ENCODE assay signal across 8 cellular contexts in genomic region chr10:15088428-15089261, GRCh38. TPM values are rescaled to one million over a fixed set of nuclear protein-coding genes. Genes with fewer than 3 reads are reported as not detected.
A peak's percentile ranks its signal among the peaks of the same experiment; 100 is the strongest.
DNase-seq lines count a peak whose midpoint lies in the region; ATAC-seq and TF ChIP-seq lines count a peak whose summit lies in the region.

TSS of gene ACBD7 (minus strand) at chr10:15088776. CDS start at chr10:15088728, 48 bp downstream.

- H2BK15ac ChIP-seq in mesenchymal stem cell (ENCODE audit: low read depth, poor library complexity, severe bottlenecking): no peak within 1 kb of the TSS

- H3K23ac ChIP-seq in mesenchymal stem cell (ENCODE audit: low read length in 2 of 2): no peak within 1 kb of the TSS

- H3K27ac Mint-ChIP-seq in CD14-positive monocyte: no peak within 1 kb of the TSS
- H3K27ac Mint-ChIP-seq in activated CD8-positive, alpha-beta T cell treated with anti-CD3 and anti-CD28 coated beads, Interleukin-2, amount 10 ng/mL, durations not matched to agents 7 days and 5 days: no peak within 1 kb of the TSS

- peaks cover 4% of the 10 kb centered on the region for H3K4me1 Mint-ChIP-seq in CD14-positive monocyte
- peaks cover 4% of the 10 kb centered on the region for H3K4me1 Mint-ChIP-seq in activated CD8-positive, alpha-beta T cell treated with anti-CD3 and anti-CD28 coated beads, Interleukin-2, amount 10 ng/mL, durations not matched to agents 7 days and 5 days (ENCODE audit: low read depth)

- TF ChIP-seq CTCF in CD14-positive monocyte (IDR thresholded peaks at IDR 0.05): peak; percentile 49

- peak within 1 kb of the TSS; percentile 63 for H3K4me3 ChIP-seq in effector memory CD4-positive, alpha-beta T cell (ENCODE audit: insufficient read depth, low read depth, low read length, poor library complexity, severe bottlenecking)
- H3K4me3 ChIP-seq in mesenchymal stem cell (ENCODE audit: insufficient read depth in 1 of 2, low read depth in 1 of 2, low read length in 2 of 2): peak within 1 kb of the TSS; percentile 79 to 81

- peaks cover 9 to 19% (median 10%) of the 10 kb centered on the region in 3 donors for H3K27me3 Mint-ChIP-seq in CD14-positive monocyte (ENCODE audit: low read depth in 3 of 3)
- peaks cover 4% of the 10 kb centered on the region for H3K27me3 Mint-ChIP-seq in activated CD8-positive, alpha-beta T cell treated with anti-CD3 and anti-CD28 coated beads, Interleukin-2, amount 10 ng/mL, durations not matched to agents 7 days and 5 days (ENCODE audit: low read depth)

- no peak within 1 kb of the TSS for H4K91ac ChIP-seq in mesenchymal stem cell (ENCODE audit: low read length)

- no peaks in the 10 kb centered on the region for H3K27me3 ChIP-seq in effector memory CD4-positive, alpha-beta T cell (replicated peaks; ENCODE audit: control insufficient read depth, insufficient read depth, low read length, poor library complexity, severe bottlenecking)
- H3K27me3 ChIP-seq in mesenchymal stem cell (ENCODE audit: control insufficient read depth in 1 of 2, insufficient read depth in 1 of 2, low read length in 2 of 2): peaks cover 0 to 3% of the 10 kb centered on the region in 2 experiments

- H3K9ac ChIP-seq in mesenchymal stem cell (ENCODE audit: low read length): peak within 1 kb of the TSS; percentile 26

- CTCF ChIA-PET in activated CD8-positive, alpha-beta T cell treated with anti-CD3 and anti-CD28 coated beads, Interleukin-2, amount 10 ng/mL, durations not matched to agents 7 days and 5 days (lab: Charles Lee): no interaction called here

- intact Hi-C loops in CD14-positive monocyte (cut with micrococcal nuclease): no loop called here

- H3K4me3 Mint-ChIP-seq in CD14-positive monocyte: peak within 1 kb of the TSS; percentile 59 to 82
- H3K4me3 Mint-ChIP-seq in activated CD8-positive, alpha-beta T cell treated with anti-CD3 and anti-CD28 coated beads, Interleukin-2, amount 10 ng/mL, durations not matched to agents 7 days and 5 days: peak within 1 kb of the TSS; percentile 68

- POLR2A ChIA-PET in activated CD8-positive, alpha-beta T cell treated with anti-CD3 and anti-CD28 coated beads, Interleukin-2, amount 10 ng/mL, durations not matched to agents 7 days and 5 days (lab: Charles Lee): no interaction called here

- no peaks in the 10 kb centered on the region for H3K36me3 ChIP-seq in effector memory CD4-positive, alpha-beta T cell (ENCODE audit: control insufficient read depth, insufficient read depth, low read length)
- H3K36me3 ChIP-seq in mesenchymal stem cell (ENCODE audit: control insufficient read depth in 1 of 2, insufficient read depth in 2 of 2, low read depth in 1 of 2, low read length in 2 of 2): no peaks in the 10 kb centered on the region

- no peak within 1 kb of the TSS for H3K4ac ChIP-seq in mesenchymal stem cell (ENCODE audit: low read depth in 1 of 2, low read length in 2 of 2)

- WGBS in mesenchymal stem cell: 8% methylated on average over 48 of the region's 63 CpGs

- H2BK5ac ChIP-seq in mesenchymal stem cell (ENCODE audit: low read depth, low read length, poor library complexity, severe bottlenecking): no peak within 1 kb of the TSS

- no peak within 1 kb of the TSS for H3K18ac ChIP-seq in mesenchymal stem cell (ENCODE audit: low read depth in 1 of 2, low read length in 2 of 2)

- DNase-seq in CD14-positive monocyte (ENCODE audit: low spot score): peak; percentile 64
- peak; percentile 64 for DNase-seq in NCI-H748 treated with DMSO at 0.1 percent for 48 hours (lab: John Stamatoyannopoulos, UW)
- peak; percentile 86 for DNase-seq in activated CD8-positive, alpha-beta T cell treated with anti-CD3 and anti-CD28 coated beads, Interleukin-2, amount 10 ng/mL, durations not matched to agents 7 days and 5 days
- peak; percentile 63 to 72 (median 71) for DNase-seq in effector memory CD4-positive, alpha-beta T cell
- peak; percentile 77 for DNase-seq in mesenchymal stem cell
- DNase-seq in stimulated activated CD8-positive, alpha-beta memory T cell treated with anti-CD3 and anti-CD28 coated beads, Interleukin-12 subunit alpha, Interleukin-12 subunit beta, amount 100 ng/mL, for 24 hours (ENCODE audit: extremely low read depth): peak; percentile 48

- no peak within 1 kb of the TSS for H2AK5ac ChIP-seq in mesenchymal stem cell (ENCODE audit: low read length, severe bottlenecking)

- no peaks in the 10 kb centered on the region for H3K9me3 ChIP-seq in effector memory CD4-positive, alpha-beta T cell (ENCODE audit: control insufficient read depth, low read length)
- H3K9me3 ChIP-seq in mesenchymal stem cell (ENCODE audit: control insufficient read depth, low read length): no peaks in the 10 kb centered on the region

- no peak within 1 kb of the TSS for H2BK120ac ChIP-seq in mesenchymal stem cell (ENCODE audit: low read depth, low read length)

- ATAC-seq in GM19372 (IDR thresholded peaks at IDR 0.05; ENCODE audit: low read depth, unreplicated experiment) (peak; percentile 99), HG03469 (IDR thresholded peaks at IDR 0.05; ENCODE audit: unreplicated experiment) (peak; percentile 97)
- ATAC-seq in activated CD8-positive, alpha-beta T cell treated with anti-CD3 and anti-CD28 coated beads, Interleukin-2, amount 10 ng/mL, durations not matched to agents 7 days and 5 days: peak; percentile 99

- peak within 1 kb of the TSS; percentile 100 for H3K4me2 ChIP-seq in mesenchymal stem cell (ENCODE audit: low read length, poor library complexity, severe bottlenecking)

- H2AFZ ChIP-seq in mesenchymal stem cell (ENCODE audit: low read depth, low read length): no peak within 1 kb of the TSS

- no peak within 1 kb of the TSS for H3K14ac ChIP-seq in mesenchymal stem cell (ENCODE audit: low read length in 2 of 2)

- no peak within 1 kb of the TSS for H3K27ac ChIP-seq in effector memory CD4-positive, alpha-beta T cell (ENCODE audit: insufficient read depth, low read length, poor library complexity, severe bottlenecking)
- H3K27ac ChIP-seq in mesenchymal stem cell (ENCODE audit: low read length, poor library complexity, severe bottlenecking): no peak within 1 kb of the TSS

- no peaks in the 10 kb centered on the region for H3K9me3 Mint-ChIP-seq in CD14-positive monocyte
- H3K9me3 Mint-ChIP-seq in activated CD8-positive, alpha-beta T cell treated with anti-CD3 and anti-CD28 coated beads, Interleukin-2, amount 10 ng/mL, durations not matched to agents 7 days and 5 days (ENCODE audit: insufficient read depth): no peaks in the 10 kb centered on the region

- H3K36me3 Mint-ChIP-seq in CD14-positive monocyte: no peaks in the 10 kb centered on the region
- no peaks in the 10 kb centered on the region for H3K36me3 Mint-ChIP-seq in activated CD8-positive, alpha-beta T cell treated with anti-CD3 and anti-CD28 coated beads, Interleukin-2, amount 10 ng/mL, durations not matched to agents 7 days and 5 days (ENCODE audit: low read depth)

- peaks cover 2% of the 10 kb centered on the region for H3K4me1 ChIP-seq in effector memory CD4-positive, alpha-beta T cell (ENCODE audit: control insufficient read depth, insufficient read depth, low read length, poor library complexity, severe bottlenecking)
- H3K4me1 ChIP-seq in mesenchymal stem cell (ENCODE audit: control insufficient read depth, insufficient read depth, low read depth, low read length): peaks cover 7% of the 10 kb centered on the region

- H2BK12ac ChIP-seq in mesenchymal stem cell (ENCODE audit: low read length in 2 of 2): no peak within 1 kb of the TSS

- no peak within 1 kb of the TSS for H4K8ac ChIP-seq in mesenchymal stem cell (ENCODE audit: low read length)

- H3K79me1 ChIP-seq in mesenchymal stem cell (replicated peaks; ENCODE audit: low read length, poor library complexity, severe bottlenecking): no peaks in the 10 kb centered on the region

RNA-seq across cellular contexts. Expression of gene ACBD7, which starts in this region (rescaled TPM):
- polyA plus RNA-seq in CD14-positive monocyte: not detected
- total RNA-seq in activated CD8-positive, alpha-beta T cell treated with anti-CD3 and anti-CD28 coated beads, Interleukin-2, amount 10 ng/mL, durations not matched to agents 7 days and 5 days: 1 to 10 TPM; 4.4 to 5.2 TPM
- 0.07 TPM for polyA plus RNA-seq in mesenchymal stem cell (2013, experiment 1 of 2)
- not detected for polyA plus RNA-seq in mesenchymal stem cell (2013, experiment 2 of 2)

Comparison
In these comparisons a context has a peak if more than half of its experiments do, and no peak if none do; other contexts are left out.
1. Peak in DNase-seq in CD14-positive monocyte; RNA of the gene not detected or under 1 TPM.